Comparison of ENCODE assay signal across 20 cellular contexts in genomic region chr14:103767306-103767894, GRCh38. TPM values are rescaled to one million over a fixed set of nuclear protein-coding genes. Genes with fewer than 3 reads are reported as not detected.
A peak's percentile ranks its signal among the peaks of the same experiment; 100 is the strongest.
DNase-seq lines count a peak whose midpoint lies in the region; ATAC-seq and TF ChIP-seq lines count a peak whose summit lies in the region.
"Had no signal": no experiment of that assay in that cellular context is flagged by ENCODE, and none has a peak within 500 bp of the region (broad histone marks: within the 10 kb centered on the region; RNA-seq: fewer than 3 reads in every experiment).

No MANE protein-coding gene starts in this region.

- H3K4me1 Mint-ChIP-seq in memory B cell (peaks cover 15% of the 10 kb centered on the region), neural progenitor cell (peaks cover 21% of the 10 kb centered on the region)
- H3K4me1 Mint-ChIP-seq in activated T-helper 2 cell treated with anti-CD3 and anti-CD28 coated beads, Interferon-gamma antibody, Interleukin-2, Interleukin-4, amounts not matched to agents 10 μg/mL and 5 μg/mL and 100 μg/mL, durations not matched to agents 14 hours and 24 hours and 36 hours (ENCODE audit: low read depth) = no peaks in the 10 kb centered on the region
- H3K4me1 Mint-ChIP-seq: CD14-positive monocyte had no signal

- H3K9me3 ChIP-seq in left ventricle myocardium inferior (replicated peaks) (no peaks in the 10 kb centered on the region), neural progenitor cell (ENCODE audit: low read depth) (peaks cover 4% of the 10 kb centered on the region)

- no peaks in the 10 kb centered on the region for H4K20me1 ChIP-seq in neural progenitor cell (ENCODE audit: low read depth)

- peaks cover 19% of the 10 kb centered on the region for H3K36me3 ChIP-seq in left ventricle myocardium inferior
- H3K36me3 ChIP-seq in neural progenitor cell = no peaks in the 10 kb centered on the region

- H3K27ac Mint-ChIP-seq in memory B cell = peak overlapping the region; percentile 14
- H3K27ac Mint-ChIP-seq in activated T-helper 2 cell treated with anti-CD3 and anti-CD28 coated beads, Interferon-gamma antibody, Interleukin-2, Interleukin-4, amounts not matched to agents 10 μg/mL and 5 μg/mL and 100 μg/mL, durations not matched to agents 14 hours and 24 hours and 36 hours = no peak overlapping the region
- H3K27ac Mint-ChIP-seq in neural progenitor cell = no peak overlapping the region
- H3K27ac Mint-ChIP-seq: CD14-positive monocyte had no signal

- intact Hi-C loops in Right ventricle myocardium inferior (cut with DNase I) (no loop called here), left ventricle myocardium inferior (cut with micrococcal nuclease) (no loop called here)
- intact Hi-C loops in activated T-helper 2 cell treated with anti-CD3 and anti-CD28 coated beads, Interferon-gamma antibody, Interleukin-2, Interleukin-4, amounts not matched to agents 10 μg/mL and 5 μg/mL and 100 μg/mL, durations not matched to agents 14 hours and 24 hours and 36 hours (cut with micrococcal nuclease) = no loop called here

- DNase-seq in Right ventricle myocardium inferior (ENCODE audit: missing footprints) (no peak), left ventricle myocardium inferior (no peak), fibroblast of villous mesenchyme (ENCODE audit: low read depth) (peak; percentile 32), memory B cell (ENCODE audit: low spot score in 2 of 2) (no peak), neural progenitor cell (ENCODE audit: low spot score) (no peak)
- no peak for DNase-seq in activated CD8-positive, alpha-beta memory T cell treated with anti-CD3 and anti-CD28 coated beads, Interleukin-2, amount 50 U/mL, for 4 hours
- no peak for DNase-seq in activated T-helper 2 cell treated with anti-CD3 and anti-CD28 coated beads, Interferon-gamma antibody, Interleukin-2, Interleukin-4, amounts not matched to agents 10 μg/mL and 5 μg/mL and 100 μg/mL, durations not matched to agents 14 hours and 24 hours and 36 hours (ENCODE audit: low spot score)
- DNase-seq: 8988T, DMS79, KBM-7, NCI-H1105 treated with DMSO at 0.1 percent for 48 hours, NCI-H1694, NCI-H2081 treated with DMSO at 0.1 percent for 48 hours, NCI-H2227 treated with DMSO at 0.1 percent for 48 hours, NCI-H510A treated with DMSO at 0.1 percent for 48 hours, NCI-H774, PC-9 had no signal

- H3K36me3 Mint-ChIP-seq in memory B cell = peaks cover 18% of the 10 kb centered on the region
- peaks cover 3% of the 10 kb centered on the region for H3K36me3 Mint-ChIP-seq in activated T-helper 2 cell treated with anti-CD3 and anti-CD28 coated beads, Interferon-gamma antibody, Interleukin-2, Interleukin-4, amounts not matched to agents 10 μg/mL and 5 μg/mL and 100 μg/mL, durations not matched to agents 14 hours and 24 hours and 36 hours (ENCODE audit: low read depth)
- peaks cover 5% of the 10 kb centered on the region for H3K36me3 Mint-ChIP-seq in neural progenitor cell
- H3K36me3 Mint-ChIP-seq: CD14-positive monocyte had no signal

- peak; percentile 47 for ATAC-seq in Right ventricle myocardium inferior
- ATAC-seq in memory B cell (ENCODE audit: low read depth) = no peak
- no peak for ATAC-seq in GM19463 (IDR thresholded peaks at IDR 0.05; ENCODE audit: unreplicated experiment)

- H3K4me3 Mint-ChIP-seq in memory B cell (no peak overlapping the region), neural progenitor cell (no peak overlapping the region)
- H3K4me3 Mint-ChIP-seq in activated T-helper 2 cell treated with anti-CD3 and anti-CD28 coated beads, Interferon-gamma antibody, Interleukin-2, Interleukin-4, amounts not matched to agents 10 μg/mL and 5 μg/mL and 100 μg/mL, durations not matched to agents 14 hours and 24 hours and 36 hours (ENCODE audit: low read depth) = no peak overlapping the region
- H3K4me3 Mint-ChIP-seq: CD14-positive monocyte had no signal

- H3K27me3 ChIP-seq in left ventricle myocardium inferior (ENCODE audit: low read depth) = no peaks in the 10 kb centered on the region
- H3K27me3 ChIP-seq in neural progenitor cell = no peaks in the 10 kb centered on the region

- H3K79me2 ChIP-seq in neural progenitor cell (ENCODE audit: low read depth) = no peaks in the 10 kb centered on the region

- no peak overlapping the region for H3K4me2 ChIP-seq in neural progenitor cell
- H3K4me2 ChIP-seq: PC-9 had no signal

- H2AFZ ChIP-seq in neural progenitor cell (replicated peaks) = no peak overlapping the region
- H2AFZ ChIP-seq: PC-9 had no signal

- no peak for TF ChIP-seq CTCF in left ventricle myocardium inferior (IDR thresholded peaks at IDR 0.05; ENCODE audit: borderline replicate concordance)
- TF ChIP-seq CTCF in fibroblast of villous mesenchyme (IDR thresholded peaks at IDR 0.05; ENCODE audit: insufficient read depth, low read depth, low read length) = no peak
- TF ChIP-seq CTCF in neural progenitor cell (IDR thresholded peaks at IDR 0.05) = no peak

- no peak overlapping the region for H3K4me3 ChIP-seq in left ventricle myocardium inferior
- no peak overlapping the region for H3K4me3 ChIP-seq in fibroblast of villous mesenchyme (ENCODE audit: low read depth, low read length)
- H3K4me3 ChIP-seq in neural progenitor cell = no peak overlapping the region
- H3K4me3 ChIP-seq: PC-9 had no signal

- no peak overlapping the region for H3K27ac ChIP-seq in left ventricle myocardium inferior (replicated peaks)
- H3K27ac ChIP-seq in neural progenitor cell = no peak overlapping the region
- H3K27ac ChIP-seq: PC-9, RWPE1 had no signal

- H3F3A ChIP-seq in neural progenitor cell (ENCODE audit: low read depth) = no peaks in the 10 kb centered on the region

- H3K4me1 ChIP-seq in left ventricle myocardium inferior (peaks cover 36% of the 10 kb centered on the region), neural progenitor cell (peaks cover 5% of the 10 kb centered on the region)

- H3K27me3 Mint-ChIP-seq in memory B cell (no peaks in the 10 kb centered on the region), neural progenitor cell (ENCODE audit: insufficient read depth, low read depth) (peaks cover 2% of the 10 kb centered on the region)
- H3K27me3 Mint-ChIP-seq in activated T-helper 2 cell treated with anti-CD3 and anti-CD28 coated beads, Interferon-gamma antibody, Interleukin-2, Interleukin-4, amounts not matched to agents 10 μg/mL and 5 μg/mL and 100 μg/mL, durations not matched to agents 14 hours and 24 hours and 36 hours (ENCODE audit: low read depth) = no peaks in the 10 kb centered on the region

- H3K9me3 Mint-ChIP-seq in memory B cell (peaks cover 3% of the 10 kb centered on the region), neural progenitor cell (peaks cover 11% of the 10 kb centered on the region)
- H3K9me3 Mint-ChIP-seq in activated T-helper 2 cell treated with anti-CD3 and anti-CD28 coated beads, Interferon-gamma antibody, Interleukin-2, Interleukin-4, amounts not matched to agents 10 μg/mL and 5 μg/mL and 100 μg/mL, durations not matched to agents 14 hours and 24 hours and 36 hours = peaks cover 7% of the 10 kb centered on the region

- H3K9ac ChIP-seq in neural progenitor cell = no peak overlapping the region

RNA-seq across cellular contexts. Expression of gene ZFYVE21, which starts 51.8 kb away (rescaled TPM):
- total RNA-seq in Right ventricle myocardium inferior = 46.9 TPM
- 50.5 TPM for total RNA-seq in left ventricle myocardium inferior
- 35.1 and 53.5 TPM in 2 replicates for total RNA-seq in fibroblast of villous mesenchyme
- total RNA-seq in activated T-helper 2 cell treated with anti-CD3 and anti-CD28 coated beads, Interferon-gamma antibody, Interleukin-2, Interleukin-4, amounts not matched to agents 10 μg/mL and 5 μg/mL and 100 μg/mL, durations not matched to agents 14 hours and 24 hours and 36 hours = 24.6 and 27.5 TPM in 2 replicates
- total RNA-seq in neural progenitor cell (ENCODE audit: low replicate concordance) = 46.2 and 53.2 TPM in 2 replicates

RNA-seq across cellular contexts. Expression of gene XRCC3, which starts 52.1 kb away (rescaled TPM):
- 2.8 TPM for total RNA-seq in Right ventricle myocardium inferior
- 4.1 TPM for total RNA-seq in left ventricle myocardium inferior
- total RNA-seq in fibroblast of villous mesenchyme = 10.0 and 11.7 TPM in 2 replicates
- total RNA-seq in activated T-helper 2 cell treated with anti-CD3 and anti-CD28 coated beads, Interferon-gamma antibody, Interleukin-2, Interleukin-4, amounts not matched to agents 10 μg/mL and 5 μg/mL and 100 μg/mL, durations not matched to agents 14 hours and 24 hours and 36 hours = 52.9 and 53.7 TPM in 2 replicates
- 59.7 and 60.2 TPM in 2 replicates for total RNA-seq in neural progenitor cell (ENCODE audit: low replicate concordance)
